In the genomic region with DNA sequence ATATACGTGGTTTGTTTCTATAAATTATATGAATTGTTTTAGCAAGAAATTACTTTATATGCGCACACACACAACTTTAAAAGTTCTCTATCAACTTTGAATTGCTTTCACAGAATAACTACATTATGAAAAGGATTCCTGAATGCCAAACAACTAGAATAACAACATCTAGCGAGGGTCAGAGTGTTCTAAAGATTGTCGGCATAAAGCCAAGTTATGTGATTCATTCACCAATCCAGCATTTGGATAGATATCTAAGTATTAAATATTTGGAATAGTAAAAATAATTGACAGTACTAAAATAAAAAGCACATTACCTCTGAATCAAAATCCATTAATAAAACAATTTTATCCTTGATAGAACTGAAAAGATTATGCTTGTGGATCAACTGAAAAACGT, we compare ENCODE assay signal across 24 cellular contexts.
"Had no signal": no experiment of that assay in that cellular context is flagged by ENCODE, and none has a peak within 500 bp of the region (broad histone marks: within the 10 kb centered on the region; RNA-seq: fewer than 3 reads in every experiment).

No MANE protein-coding gene starts in this region.

- H3K4me3 ChIP-seq: ascending aorta, gastrocnemius medialis, left lung, mucosa of descending colon, neural progenitor cell, psoas muscle, suprapubic skin, transverse colon, uterus had no signal

- H3K27ac ChIP-seq: ascending aorta, gastrocnemius medialis, left lung, neural progenitor cell, psoas muscle, suprapubic skin, transverse colon, uterus had no signal

- H3K9me3 Mint-ChIP-seq: activated naive CD4-positive, alpha-beta T cell treated with anti-CD3 and anti-CD28 coated beads, Interleukin-2, amount 50 U/mL, for 24 hours; activated T-cell treated with anti-CD3 and anti-CD28 coated beads, Interleukin-2, amount 50 U/mL, for 72 hours; naive thymus-derived CD4-positive, alpha-beta T cell; neural progenitor cell; stimulated activated naive CD8-positive, alpha-beta T cell treated with anti-CD3 and anti-CD28 coated beads, Interleukin-15, Interleukin-2, amounts not matched to agents 100 ng/mL and 50 ng/mL, for 24 hours had no signal

- H3K4me3 Mint-ChIP-seq: activated naive CD4-positive, alpha-beta T cell treated with anti-CD3 and anti-CD28 coated beads, Interleukin-2, amount 50 U/mL, for 24 hours; activated T-cell treated with anti-CD3 and anti-CD28 coated beads, Interleukin-2, amount 50 U/mL, for 72 hours; naive thymus-derived CD4-positive, alpha-beta T cell; neural progenitor cell; stimulated activated naive CD8-positive, alpha-beta T cell treated with anti-CD3 and anti-CD28 coated beads, Interleukin-15, Interleukin-2, amounts not matched to agents 100 ng/mL and 50 ng/mL, for 24 hours had no signal

- H2AFZ ChIP-seq: neural progenitor cell had no signal

- ATAC-seq: activated T-cell treated with anti-CD3 and anti-CD28 coated beads, Interleukin-2, amount 50 U/mL, for 72 hours; gastrocnemius medialis; left lung; mucosa of descending colon; naive thymus-derived CD4-positive, alpha-beta T cell; psoas muscle; right cardiac atrium had no signal

- H3K9ac ChIP-seq: neural progenitor cell had no signal

- H3K27me3 ChIP-seq: ascending aorta, gastrocnemius medialis, left lung, neural progenitor cell, suprapubic skin, transverse colon, uterus had no signal

- H3K36me3 ChIP-seq: neural progenitor cell, uterus had no signal

- H3K4me2 ChIP-seq: neural progenitor cell had no signal

- H3K4me1 Mint-ChIP-seq: activated naive CD4-positive, alpha-beta T cell treated with anti-CD3 and anti-CD28 coated beads, Interleukin-2, amount 50 U/mL, for 24 hours; naive thymus-derived CD4-positive, alpha-beta T cell had no signal

- DNase-seq: activated CD4-positive, alpha-beta T cell treated with anti-CD3 and anti-CD28 coated beads, Interleukin-2, amount 50 U/mL, for 4 hours; activated gamma-delta T cell; activated T-cell treated with anti-CD3 and anti-CD28 coated beads, Interleukin-2, amount 50 U/mL, for 72 hours; caudate nucleus; gastrocnemius medialis; head of caudate nucleus; kidney; left lung; mesenchymal stem cell; mucosa of descending colon; naive thymus-derived CD4-positive, alpha-beta T cell; psoas muscle; right cardiac atrium; small intestine; stimulated activated CD4-positive, alpha-beta T cell treated with anti-CD3 and anti-CD28 coated beads, Interleukin-15, amount 100 ng/mL, for 24 hours; stimulated activated CD4-positive, alpha-beta T cell treated with anti-CD3 and anti-CD28 coated beads, Interleukin-2, amount 100 ng/mL, for 48 hours; SW 1271; transverse colon; uterus had no signal

- H3K9me3 ChIP-seq: ascending aorta, gastrocnemius medialis, left lung, mucosa of descending colon, psoas muscle, suprapubic skin, transverse colon, uterus had no signal

- H3K4me1 ChIP-seq: ascending aorta, left lung, neural progenitor cell, suprapubic skin, transverse colon, uterus had no signal

- H3K27ac Mint-ChIP-seq: activated naive CD4-positive, alpha-beta T cell treated with anti-CD3 and anti-CD28 coated beads, Interleukin-2, amount 50 U/mL, for 24 hours; activated T-cell treated with anti-CD3 and anti-CD28 coated beads, Interleukin-2, amount 50 U/mL, for 72 hours; naive thymus-derived CD4-positive, alpha-beta T cell; neural progenitor cell; stimulated activated naive CD8-positive, alpha-beta T cell treated with anti-CD3 and anti-CD28 coated beads, Interleukin-15, Interleukin-2, amounts not matched to agents 100 ng/mL and 50 ng/mL, for 24 hours had no signal

- H3K27me3 Mint-ChIP-seq: activated naive CD4-positive, alpha-beta T cell treated with anti-CD3 and anti-CD28 coated beads, Interleukin-2, amount 50 U/mL, for 24 hours; naive thymus-derived CD4-positive, alpha-beta T cell; stimulated activated naive CD8-positive, alpha-beta T cell treated with anti-CD3 and anti-CD28 coated beads, Interleukin-15, Interleukin-2, amounts not matched to agents 100 ng/mL and 50 ng/mL, for 24 hours had no signal
